Comparison of ENCODE assay signal across 19 cellular contexts in genomic region chr13:110333837-110334236, GRCh38. TPM values are rescaled to one million over a fixed set of nuclear protein-coding genes. Genes with fewer than 3 reads are reported as not detected.
"Had no signal": no experiment of that assay in that cellular context is flagged by ENCODE, and none has a peak within 500 bp of the region (broad histone marks: within the 10 kb centered on the region; RNA-seq: fewer than 3 reads in every experiment).

No MANE protein-coding gene starts in this region.

- H3K4me3 ChIP-seq: cardiac muscle cell, heart left ventricle, thyroid gland had no signal

- H3K9me3 ChIP-seq: heart left ventricle, thyroid gland had no signal

- DNase-seq: activated CD4-positive, alpha-beta T cell treated with anti-CD3 and anti-CD28 coated beads for 1 hour; activated CD4-positive, alpha-beta T cell treated with anti-CD3 and anti-CD28 coated beads, Interleukin-2, amount 50 U/mL, for 4 hours; activated naive CD4-positive, alpha-beta T cell treated with anti-CD3 and anti-CD28 coated beads for 36 hours; activated naive CD8-positive, alpha-beta T cell treated with anti-CD3 and anti-CD28 coated beads, Interleukin-2, amount 50 U/mL, for 24 hours; aorta; nephron progenitor cell; occipital lobe; Right ventricle myocardium superior; stimulated activated CD4-positive, alpha-beta T cell treated with anti-CD3 and anti-CD28 coated beads, Interleukin-2, amount 100 ng/mL, for 48 hours; stimulated activated naive CD4-positive, alpha-beta T cell treated with Interleukin-2 at 50 U/mL for 16 hours; T-helper 1 cell; T1000; thyroid gland had no signal

- FAIRE-seq: colon, islet of Langerhans had no signal

- ATAC-seq: activated naive CD8-positive, alpha-beta T cell treated with anti-CD3 and anti-CD28 coated beads, Interleukin-2, amount 50 U/mL, for 24 hours; heart left ventricle had no signal

- H3K36me3 ChIP-seq: cardiac muscle cell, thyroid gland had no signal

- H3K27ac Mint-ChIP-seq: activated naive CD8-positive, alpha-beta T cell treated with anti-CD3 and anti-CD28 coated beads, Interleukin-2, amount 50 U/mL, for 24 hours; activated T-helper 2 cell treated with anti-CD3 and anti-CD28 coated beads, Interferon-gamma antibody, Interleukin-2, Interleukin-4, amounts not matched to agents 10 μg/mL and 5 μg/mL and 100 μg/mL, durations not matched to agents 14 hours and 24 hours and 36 hours; nephron progenitor cell had no signal

- H3K9me3 Mint-ChIP-seq: activated naive CD4-positive, alpha-beta T cell treated with anti-CD3 and anti-CD28 coated beads for 36 hours; activated naive CD8-positive, alpha-beta T cell treated with anti-CD3 and anti-CD28 coated beads, Interleukin-2, amount 50 U/mL, for 24 hours; nephron progenitor cell had no signal

- H3K27me3 ChIP-seq: cardiac muscle cell, foreskin keratinocyte, heart left ventricle, thyroid gland had no signal

- H3K4me3 Mint-ChIP-seq: activated naive CD4-positive, alpha-beta T cell treated with anti-CD3 and anti-CD28 coated beads for 36 hours; activated naive CD8-positive, alpha-beta T cell treated with anti-CD3 and anti-CD28 coated beads, Interleukin-2, amount 50 U/mL, for 24 hours; nephron progenitor cell had no signal

- H3K27ac ChIP-seq: cardiac muscle cell, foreskin keratinocyte, thyroid gland had no signal

RNA-seq across cellular contexts. Expression of gene COL4A2, which starts 26.8 kb away (rescaled TPM):
- total RNA-seq: activated naive CD4-positive, alpha-beta T cell treated with anti-CD3 and anti-CD28 coated beads for 36 hours; activated T-helper 2 cell treated with anti-CD3 and anti-CD28 coated beads, Interferon-gamma antibody, Interleukin-2, Interleukin-4, amounts not matched to agents 10 μg/mL and 5 μg/mL and 100 μg/mL, durations not matched to agents 14 hours and 24 hours and 36 hours had no signal

RNA-seq across cellular contexts. Expression of gene COL4A1, which starts 26.9 kb away (rescaled TPM):
- total RNA-seq: activated T-helper 2 cell treated with anti-CD3 and anti-CD28 coated beads, Interferon-gamma antibody, Interleukin-2, Interleukin-4, amounts not matched to agents 10 μg/mL and 5 μg/mL and 100 μg/mL, durations not matched to agents 14 hours and 24 hours and 36 hours had no signal
